11 cellular contexts compared by ENCODE assay signal in the genomic region with DNA sequence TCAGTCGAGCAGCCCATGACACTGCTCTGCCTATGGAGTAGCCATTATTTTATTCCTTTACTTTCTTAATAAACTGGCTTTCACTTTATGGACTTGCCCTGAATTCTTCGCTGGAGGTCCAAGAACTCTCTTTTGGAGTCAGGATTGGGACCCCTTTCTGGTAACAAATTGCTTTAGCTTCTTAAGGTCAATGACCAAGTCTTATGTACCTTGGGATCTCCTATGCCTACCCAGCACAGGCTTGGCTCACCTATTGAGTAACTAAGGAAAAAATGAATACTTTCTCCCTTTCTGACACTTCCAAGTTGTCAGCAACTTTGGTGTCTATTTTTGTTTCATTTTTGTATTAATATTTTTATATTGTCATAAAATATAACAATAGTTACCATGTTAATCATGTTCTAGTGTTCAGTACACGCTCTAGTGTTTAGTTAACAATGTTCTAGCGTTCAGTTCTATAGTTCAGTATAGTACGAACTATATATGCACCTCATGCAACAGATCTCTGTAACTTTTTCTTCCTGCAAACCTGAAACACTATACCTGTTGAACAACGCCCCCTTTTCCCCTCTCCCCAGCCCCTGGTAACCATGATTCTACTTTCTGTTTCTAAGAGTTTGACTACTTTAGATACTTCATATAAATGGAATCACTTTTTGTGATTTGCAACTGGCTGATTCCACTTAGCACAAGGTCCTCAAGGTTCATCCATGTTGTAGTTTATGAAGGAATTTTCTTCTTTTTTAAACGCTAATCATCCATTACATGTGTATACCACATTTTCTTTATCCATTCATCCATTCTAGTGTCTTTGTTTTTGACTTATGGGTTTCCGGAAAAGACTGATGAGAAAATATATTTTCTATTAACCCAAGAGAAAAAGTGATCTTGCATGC. TPM values are rescaled to one million over a fixed set of nuclear protein-coding genes. Genes with fewer than 3 reads are reported as not detected.
DNase-seq lines count a peak whose midpoint lies in the region; ATAC-seq and TF ChIP-seq lines count a peak whose summit lies in the region.
"Had no signal": no experiment of that assay in that cellular context is flagged by ENCODE, and none has a peak within 500 bp of the region (broad histone marks: within the 10 kb centered on the region; RNA-seq: fewer than 3 reads in every experiment).

No MANE protein-coding gene starts in this region.

- no peak overlapping the region for H3K4me3 ChIP-seq in Caco-2 (ENCODE audit: low read depth, low read length)
- no peak overlapping the region for H3K4me3 ChIP-seq in KMS-11 (IDR thresholded peaks at IDR 0.05; ENCODE audit: insufficient read depth, low read depth, low read length)
- peak overlapping the region in 3 of 59 donors; percentile 85 to 90 (median 88) for H3K4me3 ChIP-seq in dorsolateral prefrontal cortex

- H3K79me2 ChIP-seq in KMS-11 (ENCODE audit: insufficient read depth, low read depth) = peaks cover 24% of the 10 kb centered on the region

- H3K36me3 ChIP-seq in Caco-2 (ENCODE audit: control insufficient read depth, insufficient read depth, low read length) (no peaks in the 10 kb centered on the region), KMS-11 (ENCODE audit: insufficient read depth) (no peaks in the 10 kb centered on the region)

- H3K9ac ChIP-seq in KMS-11 = no peak overlapping the region; the same call in 1 of the 2 replicates

- H3K27ac ChIP-seq in KMS-11 = peak overlapping the region; percentile 87; the same call in 1 of the 2 replicates
- H3K27ac ChIP-seq in dorsolateral prefrontal cortex = peak overlapping the region in 55 of 59 donors; percentile 10 to 98 (median 95)

- DNase-seq in Caco-2 (no peak), dorsolateral prefrontal cortex (no peak), osteocyte (ENCODE audit: extremely low spot score, unreplicated experiment) (no peak), HT-29 (ENCODE audit: low spot score) (no peak)
- DNase-seq in activated effector memory CD4-positive, alpha-beta T cell treated with anti-CD3 and anti-CD28 coated beads, Interleukin-2, amount 50 U/mL, for 16 hours = no peak
- DNase-seq: stimulated activated CD8-positive, alpha-beta memory T cell treated with anti-CD3 and anti-CD28 coated beads, Interleukin-4, amount 100 ng/mL, for 48 hours had no signal

- POLR2A ChIA-PET in Caco-2 (lab: Charles Lee) = no interaction called here

- H3K4me1 Mint-ChIP-seq in Caco-2 (ENCODE audit: low read depth, unreplicated experiment) = peaks cover 38% of the 10 kb centered on the region
- peaks cover 83% of the 10 kb centered on the region for H3K4me1 Mint-ChIP-seq in osteocyte (ENCODE audit: unreplicated experiment)

- H3K4me1 ChIP-seq in Caco-2 (peaks cover 65% of the 10 kb centered on the region), KMS-11 (ENCODE audit: low read depth, poor library complexity, severe bottlenecking) (peaks cover 80% of the 10 kb centered on the region)

- CTCF ChIA-PET in Caco-2 (lab: Charles Lee) = no interaction called here

- H3K27me3 ChIP-seq in Caco-2 (replicated peaks; ENCODE audit: control insufficient read depth, insufficient read depth, low read length) = no peaks in the 10 kb centered on the region
- no peaks in the 10 kb centered on the region for H3K27me3 ChIP-seq in KMS-11 (ENCODE audit: insufficient read depth, low read depth)
- no peaks in the 10 kb centered on the region for H3K27me3 ChIP-seq in dorsolateral prefrontal cortex

- peak overlapping the region; percentile 94 for H3K27ac Mint-ChIP-seq in Caco-2 (ENCODE audit: unreplicated experiment)
- peak overlapping the region; percentile 95 for H3K27ac Mint-ChIP-seq in osteocyte (ENCODE audit: unreplicated experiment)
- H3K27ac Mint-ChIP-seq: activated CD8-positive, alpha-beta T cell treated with anti-CD3 and anti-CD28 coated beads for 36 hours had no signal

- intact Hi-C loops in Caco-2 (cut with micrococcal nuclease; ENCODE audit: unreplicated experiment) (no loop called here), dorsolateral prefrontal cortex (cut with DNase I) (loop anchor here (2.0 to 10.0 kb wide), 7 partner anchors 51 to 175 kb away; partner anchors contain the start of genes RFESD (in 2 of the 2), ARSK (in 1 of the 2) and SKIC3 (in 1 of the 2))

- BruUV-seq in Caco-2 (replicated peaks; lab: Mats Ljungman, UMichigan) = no TSS peak

- H3K27me3 Mint-ChIP-seq in Caco-2 (ENCODE audit: insufficient read depth, unreplicated experiment) = no peaks in the 10 kb centered on the region
- no peaks in the 10 kb centered on the region for H3K27me3 Mint-ChIP-seq in osteocyte (ENCODE audit: unreplicated experiment)

- H2AFZ ChIP-seq in KMS-11 (ENCODE audit: low read depth) = peak overlapping the region; percentile 73; the same call in 1 of the 2 replicates

- no peaks in the 10 kb centered on the region for H3K9me3 ChIP-seq in Caco-2

- H3K36me3 Mint-ChIP-seq in Caco-2 (ENCODE audit: insufficient read depth, unreplicated experiment) = peaks cover 15% of the 10 kb centered on the region
- peaks cover 16% of the 10 kb centered on the region for H3K36me3 Mint-ChIP-seq in osteocyte (ENCODE audit: unreplicated experiment)

- TF ChIP-seq CTCF in Caco-2 (IDR thresholded peaks at IDR 0.05; ENCODE audit: insufficient read depth in 1 of 2, low read depth in 1 of 2, low read length in 1 of 2, severe bottlenecking in 1 of 2, unreplicated experiment in 1 of 2) (no peak), KMS-11 (conservative IDR thresholded peaks at IDR 0.05; ENCODE audit: low read depth, low read length) (no peak), dorsolateral prefrontal cortex (IDR thresholded peaks at IDR 0.05 in 54 of 56, conservative IDR thresholded peaks at IDR 0.05 in 2 of 56; ENCODE audit: low read depth in 1 of 56, partially characterized antibody in 56 of 56) (no peak), osteocyte (IDR thresholded peaks at IDR 0.05) (no peak)

- peak overlapping the region; percentile 95 for H3K4me2 ChIP-seq in KMS-11

- H3K4me3 Mint-ChIP-seq in Caco-2 (ENCODE audit: unreplicated experiment) (peak overlapping the region; percentile 96), osteocyte (ENCODE audit: unreplicated experiment) (peak overlapping the region; percentile 78)

- H3K9me3 Mint-ChIP-seq in Caco-2 (ENCODE audit: unreplicated experiment) (no peaks in the 10 kb centered on the region), osteocyte (ENCODE audit: unreplicated experiment) (no peaks in the 10 kb centered on the region)
- H3K9me3 Mint-ChIP-seq: activated CD8-positive, alpha-beta T cell treated with anti-CD3 and anti-CD28 coated beads for 36 hours had no signal

- no peaks in the 10 kb centered on the region for H4K20me1 ChIP-seq in KMS-11 (ENCODE audit: insufficient read depth)

- ATAC-seq in HG03139 (IDR thresholded peaks at IDR 0.05; ENCODE audit: unreplicated experiment) (no peak), HG03342 (IDR thresholded peaks at IDR 0.05; ENCODE audit: unreplicated experiment) (no peak)

RNA-seq across cellular contexts. Expression of gene RHOBTB3, which starts 1.8 kb away (rescaled TPM):
- 85.6 and 88.5 TPM in 2 replicates for total RNA-seq in Caco-2 (2022)
- 100 to 1,000 TPM in 111 of 120 experiments, 10 to 100 TPM in 9; 78.4 to 315 (median 137) TPM for total RNA-seq in dorsolateral prefrontal cortex
- 190 and 208 TPM in 2 replicates for total RNA-seq in osteocyte
- total RNA-seq in HT-29 (2014; rRNA removed; shearing (Covaris generic)) = 69.3 and 72.5 TPM in 2 replicates

RNA-seq across cellular contexts. Expression of gene SPATA9, which starts 46.6 kb away (rescaled TPM):
- 0.34 TPM in 1 of 2 replicates, not detected in the other for total RNA-seq in Caco-2 (2022)
- total RNA-seq in dorsolateral prefrontal cortex = 1 to 10 TPM in 32 of 120 experiments, under 1 TPM in 53, not detected in 35; 0.24 to 2.5 (median 0.87) TPM
- total RNA-seq in osteocyte = 3.0 and 3.8 TPM in 2 replicates
- not detected in 2 replicates for total RNA-seq in HT-29 (2014; rRNA removed; shearing (Covaris generic))
- total RNA-seq: activated CD8-positive, alpha-beta T cell treated with anti-CD3 and anti-CD28 coated beads for 36 hours; SK-MEL-5 had no signal
